ENCODE assay signal across 19 cellular contexts in genomic region chr12:48452961-48453360, GRCh38. TPM values are rescaled to one million over a fixed set of nuclear protein-coding genes. Genes with fewer than 3 reads are reported as not detected.
"Had no signal": no experiment of that assay in that cellular context is flagged by ENCODE, and none has a peak within 500 bp of the region (broad histone marks: within the 10 kb centered on the region; RNA-seq: fewer than 3 reads in every experiment).

No MANE protein-coding gene starts in this region.

RNA-seq across cellular contexts. Expression of gene ANP32D, which starts 19.4 kb away (rescaled TPM):
- total RNA-seq: activated naive CD4-positive, alpha-beta T cell treated with anti-CD3 and anti-CD28 coated beads for 36 hours; activated naive CD4-positive, alpha-beta T cell treated with anti-CD3 and anti-CD28 coated beads, Interleukin-2, amount 50 U/mL, for 72 hours; activated naive CD8-positive, alpha-beta T cell treated with anti-CD3 and anti-CD28 coated beads for 36 hours; activated naive CD8-positive, alpha-beta T cell treated with anti-CD3 and anti-CD28 coated beads, Interleukin-2, amount 10 ng/mL, durations not matched to agents 7 days and 5 days; activated T-cell treated with anti-CD3 and anti-CD28 coated beads, Interleukin-2, amount 50 U/mL, for 4 hours; activated T-cell treated with anti-CD3 and anti-CD28 coated beads, Interleukin-2, amount 50 U/mL, for 72 hours; activated T-helper 1 cell treated with anti-CD3 and anti-CD28 coated beads, Interleukin-12 subunit alpha, Interleukin-12 subunit beta, Interleukin-2, Interleukin-4 antibody, amounts not matched to agents 30 ng/mL and 10 ng/mL and 1 ng/mL, durations not matched to agents 14 hours and 24 hours and 36 hours; activated T-helper 17 cell treated with anti-CD3 and anti-CD28 coated beads, Interleukin-2, amount 50 U/mL, for 72 hours; activated T-helper 2 cell treated with anti-CD3 and anti-CD28 coated beads, Interferon-gamma antibody, Interleukin-2, Interleukin-4, amounts not matched to agents 10 μg/mL and 5 μg/mL and 100 μg/mL, durations not matched to agents 14 hours and 24 hours and 36 hours; aorta; ascending aorta; astrocyte; body of pancreas; bronchial epithelial cell; cardiac muscle cell; cardiac septum; cerebellum; chondrocyte had no signal
- polyA plus RNA-seq: adipose tissue, aorta, cardiac muscle cell had no signal

RNA-seq across cellular contexts. Expression of gene C12orf54, which starts 29.3 kb away (rescaled TPM):
- total RNA-seq: activated naive CD4-positive, alpha-beta T cell treated with anti-CD3 and anti-CD28 coated beads for 36 hours; activated naive CD4-positive, alpha-beta T cell treated with anti-CD3 and anti-CD28 coated beads, Interleukin-2, amount 50 U/mL, for 72 hours; activated naive CD8-positive, alpha-beta T cell treated with anti-CD3 and anti-CD28 coated beads for 36 hours; activated naive CD8-positive, alpha-beta T cell treated with anti-CD3 and anti-CD28 coated beads, Interleukin-2, amount 10 ng/mL, durations not matched to agents 7 days and 5 days; activated T-cell treated with anti-CD3 and anti-CD28 coated beads, Interleukin-2, amount 50 U/mL, for 4 hours; activated T-helper 1 cell treated with anti-CD3 and anti-CD28 coated beads, Interleukin-12 subunit alpha, Interleukin-12 subunit beta, Interleukin-2, Interleukin-4 antibody, amounts not matched to agents 30 ng/mL and 10 ng/mL and 1 ng/mL, durations not matched to agents 14 hours and 24 hours and 36 hours; activated T-helper 17 cell treated with anti-CD3 and anti-CD28 coated beads, Interleukin-2, amount 50 U/mL, for 72 hours; activated T-helper 2 cell treated with anti-CD3 and anti-CD28 coated beads, Interferon-gamma antibody, Interleukin-2, Interleukin-4, amounts not matched to agents 10 μg/mL and 5 μg/mL and 100 μg/mL, durations not matched to agents 14 hours and 24 hours and 36 hours; ascending aorta; body of pancreas; cardiac muscle cell; cardiac septum; cerebellum; chondrocyte had no signal
- polyA plus RNA-seq: cardiac muscle cell had no signal
